8 cellular contexts compared by ENCODE assay signal in genomic region chr20:31860431-31861345, GRCh38. TPM values are rescaled to one million over a fixed set of nuclear protein-coding genes. Genes with fewer than 3 reads are reported as not detected.
DNase-seq lines count a peak whose midpoint lies in the region; ATAC-seq and TF ChIP-seq lines count a peak whose summit lies in the region.

No MANE protein-coding gene starts in this region.

- H3K4me1 ChIP-seq in BLaER1 treated with 17β-estradiol and CSF1 and Interleukin-3, amounts not matched to agents 10 nM and 100 nM, result peaks cover 15 to 75% (median 61%) of the 10 kb centered on the region in 10 experiments
- peaks cover 18% of the 10 kb centered on the region for H3K4me1 ChIP-seq in Panc1 (ENCODE audit: control insufficient read depth, insufficient read depth, low read length)

- H3K27ac Mint-ChIP-seq in nephron, result peak overlapping the region in 2 of 3 experiments; percentile 27 to 64

- in situ Hi-C loops in Panc1 (cut with HindIII; ENCODE audit: low pct_unique_long_range_greater_than_20kb, low sequenced_read_pairs), result no loop called here

- H3K9me3 Mint-ChIP-seq in nephron, result no peaks in the 10 kb centered on the region

- no TSS peak for BruUV-seq in Panc1 (replicated peaks; lab: Mats Ljungman, UMichigan)

- H3K27ac ChIP-seq in BLaER1 treated with 17β-estradiol and CSF1 and Interleukin-3, amounts not matched to agents 10 nM and 100 nM, result peak overlapping the region in 9 of 11 experiments; percentile 38 to 68 (median 53); a peak in 14 of 22 replicates
- peak overlapping the region; percentile 57 for H3K27ac ChIP-seq in Panc1 (ENCODE audit: low read length)

- DNase-seq in Panc1 (ENCODE audit: low read depth, low spot score), result no peak
- peak; percentile 64 for DNase-seq in epithelial cell of esophagus (ENCODE audit: low read depth)
- no peak for DNase-seq in erythroblast (lab: John Stamatoyannopoulos, UW)
- no peak for DNase-seq in T-helper 1 cell
- no peak for DNase-seq in OCI-M2 (lab: John Stamatoyannopoulos, UW; ENCODE audit: unreplicated experiment)

- H3K36me3 ChIP-seq in BLaER1 treated with 17β-estradiol and CSF1 and Interleukin-3, amounts not matched to agents 10 nM and 100 nM, result no peaks in the 10 kb centered on the region
- H3K36me3 ChIP-seq in Panc1 (ENCODE audit: control insufficient read depth, insufficient read depth, low read length), result no peaks in the 10 kb centered on the region

- H3K4me1 Mint-ChIP-seq in nephron, result peaks cover 15% of the 10 kb centered on the region

- TF ChIP-seq POLR2A in erythroblast (IDR thresholded peaks at IDR 0.05; ENCODE audit: low read length), result no peak

- peak overlapping the region; percentile 96 to 100 (median 99) for H3K4me2 ChIP-seq in BLaER1 treated with 17β-estradiol and CSF1 and Interleukin-3, amounts not matched to agents 10 nM and 100 nM

- no peaks in the 10 kb centered on the region for H3K36me3 Mint-ChIP-seq in nephron (ENCODE audit: low read depth)

- H3K4me3 ChIP-seq in BLaER1 treated with 17β-estradiol and CSF1 and Interleukin-3, amounts not matched to agents 10 nM and 100 nM, result peak overlapping the region; percentile 55 to 76 (median 66)
- peak overlapping the region; percentile 49 to 71 for H3K4me3 ChIP-seq in Panc1 (ENCODE audit: low read depth in 2 of 2, low read length in 2 of 2)
- H3K4me3 ChIP-seq in epithelial cell of esophagus (ENCODE audit: low read length), result peak overlapping the region; percentile 35

- intact Hi-C loops in Panc1 (cut with micrococcal nuclease; ENCODE audit: unreplicated experiment), result no loop called here

- no peak for TF ChIP-seq CTCF in Panc1 (IDR thresholded peaks at IDR 0.05)
- no peak for TF ChIP-seq CTCF in epithelial cell of esophagus (IDR thresholded peaks at IDR 0.05; ENCODE audit: insufficient read depth, low read depth, low read length, missing control alignments)
- no peak for TF ChIP-seq CTCF in nephron (IDR thresholded peaks at IDR 0.05; ENCODE audit: unreplicated experiment in 3 of 3)

- peaks cover 0 to 6% (median 0%) of the 10 kb centered on the region in 11 experiments; a peak in 3 of 22 replicates for H4K20me1 ChIP-seq in BLaER1 treated with 17β-estradiol and CSF1 and Interleukin-3, amounts not matched to agents 10 nM and 100 nM

- POLR2A ChIA-PET in Panc1 (lab: Charles Lee), result interaction anchor here (0.6 to 0.7 kb wide), 2 partner anchors 10 to 121 kb away, joined by 3 read pairs; no protein-coding TSS in a partner anchor

- CTCF ChIA-PET in Panc1 (lab: Charles Lee), result interaction anchor here (1.2 kb wide), 1 partner anchor 91 kb away, joined by 5 read pairs; the partner anchor contains the start of gene PDRG1

- peaks cover 0 to 24% (median 0%) of the 10 kb centered on the region in 11 experiments; a peak in 5 of 22 replicates for H3K27me3 ChIP-seq in BLaER1 treated with 17β-estradiol and CSF1 and Interleukin-3, amounts not matched to agents 10 nM and 100 nM
- H3K27me3 ChIP-seq in Panc1 (ENCODE audit: control insufficient read depth, insufficient read depth, low read length), result no peaks in the 10 kb centered on the region

- H3K9ac ChIP-seq in BLaER1 treated with 17β-estradiol and CSF1 and Interleukin-3, amounts not matched to agents 10 nM and 100 nM, result peak overlapping the region; percentile 68 to 84 (median 73); a peak in 21 of 22 replicates

- H3K27me3 Mint-ChIP-seq in nephron (ENCODE audit: low read depth), result peaks cover 9% of the 10 kb centered on the region

- H3K4me3 Mint-ChIP-seq in nephron, result peak overlapping the region; percentile 74 to 89 (median 82)

- H3K9me3 ChIP-seq in BLaER1 treated with 17β-estradiol and CSF1 and Interleukin-3, amounts not matched to agents 10 nM and 100 nM (replicated peaks in 1 of 11), result no peaks in the 10 kb centered on the region
- no peaks in the 10 kb centered on the region for H3K9me3 ChIP-seq in Panc1 (ENCODE audit: control insufficient read depth, insufficient read depth, low read depth, low read length)

- ATAC-seq in GM21515 (IDR thresholded peaks at IDR 0.05; ENCODE audit: unreplicated experiment) (peak; percentile 30), Panc1 (peak; percentile 64)

RNA-seq across cellular contexts. Expression of gene DUSP15, which starts 9.6 kb away (rescaled TPM):
- 23.6 TPM for total RNA-seq in Panc1 (2021; ENCODE audit: unreplicated experiment)
- 16.1 TPM for polyA plus RNA-seq in Panc1 (2012; ENCODE audit: insufficient read length)

RNA-seq across cellular contexts. Expression of gene TTLL9, which starts 9.7 kb away (rescaled TPM):
- 2.1 TPM for total RNA-seq in Panc1 (2021; ENCODE audit: unreplicated experiment)
- polyA plus RNA-seq in Panc1 (2012; ENCODE audit: insufficient read length), result 3.1 TPM

RNA-seq across cellular contexts. Expression of gene FOXS1, which starts 15.3 kb away (rescaled TPM):
- 6.3 TPM for total RNA-seq in Panc1 (2021; ENCODE audit: unreplicated experiment)
- 6.0 TPM for polyA plus RNA-seq in Panc1 (2012; ENCODE audit: insufficient read length)

RNA-seq across cellular contexts. Expression of gene MYLK2, which starts 41.5 kb away (rescaled TPM):
- total RNA-seq in Panc1 (2021; ENCODE audit: unreplicated experiment), result 0.87 TPM
- polyA plus RNA-seq in Panc1 (2012; ENCODE audit: insufficient read length), result 0.15 TPM
